In genomic region chr1:145996433-145997155, GRCh38 we compare ENCODE assay signal across 8 cellular contexts.
A peak's percentile ranks its signal among the peaks of the same experiment; 100 is the strongest.
DNase-seq lines count a peak whose midpoint lies in the region; ATAC-seq lines count a peak whose summit lies in the region.

Gene TXNIP, minus strand, starts transcription at chr1:145996579. Its CDS starts 313 bp downstream, at chr1:145996266.

- peak within 1 kb of the TSS; percentile 85 to 99 (median 90) for H3K4me3 ChIP-seq in BLaER1 treated with 17β-estradiol and CSF1 and Interleukin-3, amounts not matched to agents 10 nM and 100 nM

- ATAC-seq in GM19351 (IDR thresholded peaks at IDR 0.05; ENCODE audit: unreplicated experiment) (peak; percentile 94), HG03558 (IDR thresholded peaks at IDR 0.05; ENCODE audit: extremely low read depth, unreplicated experiment) (peak; percentile 77)

- H3K36me3 ChIP-seq in BLaER1 treated with 17β-estradiol and CSF1 and Interleukin-3, amounts not matched to agents 10 nM and 100 nM = peaks cover 29 to 40% (median 35%) of the 10 kb centered on the region in 11 experiments

- peak within 1 kb of the TSS; percentile 77 to 95 (median 89) for H3K27ac ChIP-seq in BLaER1 treated with 17β-estradiol and CSF1 and Interleukin-3, amounts not matched to agents 10 nM and 100 nM
- peak within 1 kb of the TSS; percentile 99 for H3K27ac ChIP-seq in layer of hippocampus (ENCODE audit: low read depth, low read length)

- no peaks in the 10 kb centered on the region for H3K27me3 ChIP-seq in BLaER1 treated with 17β-estradiol and CSF1 and Interleukin-3, amounts not matched to agents 10 nM and 100 nM
- H3K27me3 ChIP-seq in layer of hippocampus (ENCODE audit: control insufficient read depth, insufficient read depth, low read length) = no peaks in the 10 kb centered on the region

- H3K4me1 ChIP-seq in BLaER1 treated with 17β-estradiol and CSF1 and Interleukin-3, amounts not matched to agents 10 nM and 100 nM = peaks cover 64 to 69% (median 65%) of the 10 kb centered on the region in 10 experiments

- H3K9me3 ChIP-seq in BLaER1 treated with 17β-estradiol and CSF1 and Interleukin-3, amounts not matched to agents 10 nM and 100 nM (replicated peaks in 1 of 11) = no peaks in the 10 kb centered on the region

- peak within 1 kb of the TSS; percentile 88 to 95 (median 89) for H3K9ac ChIP-seq in BLaER1 treated with 17β-estradiol and CSF1 and Interleukin-3, amounts not matched to agents 10 nM and 100 nM

- peak; percentile 96 for DNase-seq in NCI-H748 treated with DMSO at 0.1 percent for 48 hours (lab: John Stamatoyannopoulos, UW)
- peak; percentile 88 for DNase-seq in activated CD4-positive, alpha-beta T cell treated with anti-CD3 and anti-CD28 coated beads, Interleukin-2, amount 50 U/mL, for 1 hour
- peak; percentile 40 for DNase-seq in cortex of kidney (lab: John Stamatoyannopoulos, UW)
- peak; percentile 77 to 89 (median 86) for DNase-seq in stimulated activated CD4-positive, alpha-beta T cell treated with anti-CD3 and anti-CD28 coated beads, Interleukin-1b, Interleukin-23, amount 100 ng/mL, for 24 hours (ENCODE audit: low read depth in 4 of 4, low spot score in 1 of 4)

- H4K20me1 ChIP-seq in BLaER1 treated with 17β-estradiol and CSF1 and Interleukin-3, amounts not matched to agents 10 nM and 100 nM = peaks cover 28 to 46% (median 37%) of the 10 kb centered on the region in 11 experiments

- H3K4me2 ChIP-seq in BLaER1 treated with 17β-estradiol and CSF1 and Interleukin-3, amounts not matched to agents 10 nM and 100 nM = peak within 1 kb of the TSS; percentile 84 to 98 (median 94)

Comparison
In these comparisons a context has a peak if more than half of its experiments do, and no peak if none do; other contexts are left out.
1. Peak in every context shown above with its lines: DNase-seq, ATAC-seq, H3K4me3 ChIP-seq and H3K27ac ChIP-seq.
2. DNase-seq: peak in every context shown above with its lines; median percentile 96 in NCI-H748 treated with DMSO at 0.1 percent for 48 hours; 88 in activated CD4-positive, alpha-beta T cell treated with anti-CD3 and anti-CD28 coated beads, Interleukin-2, amount 50 U/mL, for 1 hour; 86 in stimulated activated CD4-positive, alpha-beta T cell treated with anti-CD3 and anti-CD28 coated beads, Interleukin-1b, Interleukin-23, amount 100 ng/mL, for 24 hours; 40 in cortex of kidney.